Comparison of ENCODE assay signal across 17 cellular contexts in the genomic region with DNA sequence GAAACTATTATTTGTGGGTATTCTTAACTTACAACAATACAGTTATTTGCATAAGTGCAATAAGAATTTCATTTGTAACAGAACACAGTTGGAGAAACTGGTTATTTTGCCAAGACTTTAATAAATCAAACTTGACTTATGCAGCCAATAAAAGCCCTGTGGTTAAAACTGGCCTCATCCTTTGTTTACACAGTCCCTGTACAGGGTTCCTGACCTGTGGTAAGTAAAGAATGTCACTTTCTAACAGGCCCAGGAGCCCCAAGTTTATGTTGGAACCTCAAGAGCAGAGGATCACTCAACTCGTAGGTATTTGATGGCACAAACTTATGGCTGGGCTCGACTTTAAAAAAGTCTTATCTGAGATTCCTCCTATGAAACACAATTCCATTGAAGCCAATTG.
DNase-seq lines count a peak whose midpoint lies in the region; ATAC-seq and TF ChIP-seq lines count a peak whose summit lies in the region.
"Had no signal": no experiment of that assay in that cellular context is flagged by ENCODE, and none has a peak within 500 bp of the region (broad histone marks: within the 10 kb centered on the region; RNA-seq: fewer than 3 reads in every experiment).

No MANE protein-coding gene starts in this region.

- ATAC-seq in HG03025 (IDR thresholded peaks at IDR 0.05; ENCODE audit: low FRiP score, unreplicated experiment): no peak
- ATAC-seq in left ventricle myocardium superior: no peak
- no peak for ATAC-seq in GM19351 (IDR thresholded peaks at IDR 0.05; ENCODE audit: unreplicated experiment)

- H3K4me3 ChIP-seq in fibroblast of villous mesenchyme (ENCODE audit: low read depth, low read length): no peak overlapping the region
- H3K4me3 ChIP-seq: GM23248 had no signal

- TF ChIP-seq CTCF in fibroblast of villous mesenchyme (IDR thresholded peaks at IDR 0.05; ENCODE audit: insufficient read depth, low read depth, low read length): no peak

- intact Hi-C loops in left ventricle myocardium superior (cut with micrococcal nuclease): no loop called here

- peak; percentile 78 for DNase-seq in A172 (ENCODE audit: low spot score)
- DNase-seq in LHCN-M2 (ENCODE audit: low read depth): peak; percentile 4
- DNase-seq in astrocyte of the hippocampus (ENCODE audit: low read depth, low spot score): peak; percentile 67
- DNase-seq in fibroblast of villous mesenchyme (ENCODE audit: low read depth): peak; percentile 8
- DNase-seq in left ventricle myocardium superior: no peak
- DNase-seq in putamen (ENCODE audit: low spot score): no peak
- DNase-seq: 8988T, C1 segment of cervical spinal cord, DMS153, GM23248, NCI-H1417, NCI-H1930, NCI-H2171 treated with DMSO at 0.1 percent for 48 hours, NCI-H510A treated with DMSO at 0.1 percent for 48 hours, RPMI8226 had no signal

Comparison
In these comparisons a context has a peak if more than half of its experiments do, and no peak if none do; other contexts are left out.
1. DNase-seq: peak in A172 (single experiment), LHCN-M2 (single experiment), astrocyte of the hippocampus (single experiment) and fibroblast of villous mesenchyme (single experiment); none in left ventricle myocardium superior (single experiment) and putamen (single experiment).